Comparison of ENCODE assay signal across 8 cellular contexts in genomic region chr9:104863180-104863883, GRCh38.
DNase-seq lines count a peak whose midpoint lies in the region; ATAC-seq and TF ChIP-seq lines count a peak whose summit lies in the region.

No MANE protein-coding gene starts in this region.

- TF ChIP-seq POLR2A in HCT116 (IDR thresholded peaks at IDR 0.05; ENCODE audit: borderline replicate concordance, extremely low read depth, insufficient read depth, insufficient read length): no peak

- H3K9me3 ChIP-seq in HCT116 (ENCODE audit: control insufficient read depth in 1 of 2, insufficient read depth in 1 of 2, low read depth in 1 of 2, low read length in 2 of 2): no peaks in the 10 kb centered on the region
- no peaks in the 10 kb centered on the region for H3K9me3 ChIP-seq in right atrium auricular region

- H3K27me3 ChIP-seq in HCT116 (ENCODE audit: insufficient read depth, low read length) (no peaks in the 10 kb centered on the region), right atrium auricular region (no peaks in the 10 kb centered on the region)

- no TSS peak for BruUV-seq in HCT116 (replicated peaks; lab: Mats Ljungman, UMichigan)

- peak overlapping the region; percentile 43 for H2AFZ ChIP-seq in HCT116 (ENCODE audit: low read depth, low read length, poor library complexity, severe bottlenecking)

- CTCF ChIA-PET in HCT116 (lab: Charles Lee): interaction anchor here (0.7 to 1.4 kb wide), 17 partner anchors 8 to 556 kb away, joined by 3 to 7 read pairs (median 3); no protein-coding TSS in a partner anchor
- CTCF ChIA-PET in RWPE1 (lab: Yijun Ruan, JAX): interaction anchor here (0.5 to 2.0 kb wide), 23 partner anchors 9 to 551 kb away, joined by 3 to 10 read pairs (median 4); partner anchors contain the start of gene SLC44A1

- RAD21 ChIA-PET in HCT116 (lab: Charles Lee; ENCODE audit: low non-redundant PET in 1 of 2, low total read pairs in 2 of 2, uncharacterized antibody in 2 of 2, unreplicated experiment in 2 of 2): interaction anchor here in 1 of 2 experiments (1.0 kb wide), 1 partner anchor 293 kb away, joined by 4 read pairs; no protein-coding TSS in a partner anchor

- H3K27ac ChIP-seq in HCT116 (ENCODE audit: low read depth, low read length) (no peak overlapping the region), RWPE1 (no peak overlapping the region), right atrium auricular region (no peak overlapping the region)

- H3K9ac ChIP-seq in HCT116 (ENCODE audit: low read length): no peak overlapping the region

- H3K36me3 ChIP-seq in HCT116 (ENCODE audit: control insufficient read depth in 1 of 2, insufficient read depth in 2 of 2, low read length in 2 of 2) (no peaks in the 10 kb centered on the region), right atrium auricular region (peaks cover 14% of the 10 kb centered on the region)

- no peaks in the 10 kb centered on the region for H3K79me2 ChIP-seq in HCT116 (ENCODE audit: insufficient read depth, low read length)

- peak; percentile 91 for TF ChIP-seq RAD21 in HCT116 (IDR thresholded peaks at IDR 0.05; ENCODE audit: low read depth)

- no peaks in the 10 kb centered on the region for H3K9me2 ChIP-seq in HCT116 (ENCODE audit: insufficient read depth)

- intact Hi-C loops in HCT116 (cut with micrococcal nuclease): loop anchor here (1.0 to 10.0 kb wide), 3 partner anchors 294 to 552 kb away; partner anchors contain the start of gene SLC44A1

- H3K4me1 ChIP-seq in HCT116 (ENCODE audit: control insufficient read depth in 1 of 2, insufficient read depth in 2 of 2, low read length in 2 of 2): peaks cover 0 to under 1% of the 10 kb centered on the region in 2 experiments; a peak in 1 of 4 replicates
- H3K4me1 ChIP-seq in right atrium auricular region: peaks cover 0 to 26% of the 10 kb centered on the region in 2 donors

- peak; percentile 89 for ATAC-seq in HCT116

- no peak overlapping the region for H3K4me2 ChIP-seq in HCT116 (ENCODE audit: low read length)

- H4K20me1 ChIP-seq in HCT116 (ENCODE audit: insufficient read depth): no peaks in the 10 kb centered on the region

- H3K4me3 ChIP-seq in HCT116 (replicated peaks in 1 of 2; ENCODE audit: low read depth in 1 of 2, low read length in 2 of 2) (no peak overlapping the region), right atrium auricular region (no peak overlapping the region)

- DNase-seq in NK-92 treated with Interleukin-12 subunit alpha and Interleukin-12 subunit beta, amount 100 ng/mL, for 24 hours (lab: John Stamatoyannopoulos, UW): peak; percentile 8
- DNase-seq in NK-92 (lab: John Stamatoyannopoulos, UW; ENCODE audit: unreplicated experiment) (no peak), HCT116 (ENCODE audit: low read depth, low spot score) (peak; percentile 44), LoVo (ENCODE audit: low spot score) (peak; percentile 63), RWPE1 (ENCODE audit: low spot score) (peak; percentile 87), amniotic epithelial cell (ENCODE audit: low read depth) (peak; percentile 88), right atrium auricular region (ENCODE audit: low spot score) (no peak), renal cortical epithelial cell (ENCODE audit: low read depth) (peak; percentile 80)

- TF ChIP-seq CTCF in HCT116 (IDR thresholded peaks at IDR 0.05 in 2 of 3, conservative IDR thresholded peaks at IDR 0.05 in 1 of 3; ENCODE audit: borderline replicate concordance in 1 of 3, insufficient read depth in 1 of 3, low read depth in 2 of 3, low read length in 2 of 3): peak; percentile 81 to 92 (median 82); a peak in 5 of 6 replicates
- TF ChIP-seq CTCF in RWPE1 (conservative IDR thresholded peaks at IDR 0.05; ENCODE audit: low read depth): peak; percentile 97
- peak; percentile 63 to 80 for TF ChIP-seq CTCF in right atrium auricular region (IDR thresholded peaks at IDR 0.05)

- POLR2A ChIA-PET in HCT116 (lab: Charles Lee): no interaction called here
- POLR2A ChIA-PET in RWPE1 (lab: Yijun Ruan, JAX; ENCODE audit: low non-redundant PET): no interaction called here

TF ChIP-seq in HCT116, 20 proteins besides CTCF, POLR2A, EP300 and RAD21:
- TF ChIP-seq ELF1 (IDR thresholded peaks at IDR 0.05; ENCODE audit: borderline replicate concordance, low read depth) (no peak), MAX (IDR thresholded peaks at IDR 0.05) (peak; percentile 51; the same call in 1 of the 2 replicates)

Comparison
In these comparisons a context has a peak if more than half of its experiments do, and no peak if none do; other contexts are left out.
1. DNase-seq: peak in NK-92 treated with Interleukin-12 subunit alpha and Interleukin-12 subunit beta, amount 100 ng/mL, for 24 hours (single experiment), HCT116 (single experiment), LoVo (single experiment), RWPE1 (single experiment), amniotic epithelial cell (single experiment) and renal cortical epithelial cell (single experiment); none in NK-92 (single experiment) and right atrium auricular region (single experiment).
2. Peak in every context shown above with its lines, with median percentiles within 50 percentile points of each other: CTCF ChIP-seq.